In genomic region chr22:35343664-35344550, GRCh38 we compare ENCODE assay signal across 20 cellular contexts. TPM values are rescaled to one million over a fixed set of nuclear protein-coding genes. Genes with fewer than 3 reads are reported as not detected.
A peak's percentile ranks its signal among the peaks of the same experiment; 100 is the strongest.
DNase-seq lines count a peak whose midpoint lies in the region; ATAC-seq, FAIRE-seq and TF ChIP-seq lines count a peak whose summit lies in the region.
"Had no signal": no experiment of that assay in that cellular context is flagged by ENCODE, and none has a peak within 500 bp of the region (broad histone marks: within the 10 kb centered on the region; RNA-seq: fewer than 3 reads in every experiment).

No MANE protein-coding gene starts in this region.

- WGBS in mesenchymal stem cell = 97% methylated on average over 26 of the region's 26 CpGs
- 93% methylated on average over 25 of the region's 26 CpGs for WGBS in esophagus muscularis mucosa

- H2BK12ac ChIP-seq in mesenchymal stem cell (ENCODE audit: low read length in 2 of 2) = no peak overlapping the region

- H3K18ac ChIP-seq in mesenchymal stem cell (ENCODE audit: low read depth in 1 of 2, low read length in 2 of 2) = no peak overlapping the region

- H3K4ac ChIP-seq in mesenchymal stem cell (ENCODE audit: low read depth in 1 of 2, low read length in 2 of 2) = no peak overlapping the region

- no peaks in the 10 kb centered on the region for H3K27me3 Mint-ChIP-seq in CD4-positive, alpha-beta T cell
- no peaks in the 10 kb centered on the region for H3K27me3 Mint-ChIP-seq in astrocyte (ENCODE audit: low read depth, unreplicated experiment)

- H2BK5ac ChIP-seq in mesenchymal stem cell (ENCODE audit: low read depth, low read length, poor library complexity, severe bottlenecking) = no peak overlapping the region

- no peak overlapping the region for H4K8ac ChIP-seq in mesenchymal stem cell (ENCODE audit: low read length)

- no peaks in the 10 kb centered on the region for H3K4me1 Mint-ChIP-seq in CD4-positive, alpha-beta T cell (ENCODE audit: low read depth)
- H3K4me1 Mint-ChIP-seq in astrocyte (ENCODE audit: low read depth, unreplicated experiment) = no peaks in the 10 kb centered on the region

- no peak for TF ChIP-seq POLR2A in esophagus muscularis mucosa (IDR thresholded peaks at IDR 0.05; ENCODE audit: low read depth)

- no peak overlapping the region for H2BK15ac ChIP-seq in mesenchymal stem cell (ENCODE audit: low read depth, poor library complexity, severe bottlenecking)

- peaks cover 4% of the 10 kb centered on the region for H4K20me1 ChIP-seq in astrocyte (ENCODE audit: insufficient read depth, low read length)
- H4K20me1 ChIP-seq in Karpas-422 (ENCODE audit: insufficient read depth, low read depth, low read length) = no peaks in the 10 kb centered on the region

- TF ChIP-seq EP300 in esophagus muscularis mucosa (IDR thresholded peaks at IDR 0.05) = no peak

- no peak for ATAC-seq in CD4-positive, alpha-beta T cell (ENCODE audit: poor library complexity)
- ATAC-seq in GM18502 (IDR thresholded peaks at IDR 0.05; ENCODE audit: poor library complexity, unreplicated experiment) = no peak
- ATAC-seq: Right ventricle myocardium inferior had no signal

- H3K79me2 ChIP-seq in astrocyte (ENCODE audit: insufficient read depth, low read length) (no peaks in the 10 kb centered on the region), Karpas-422 (ENCODE audit: low read length) (no peaks in the 10 kb centered on the region)

- H3K9me2 ChIP-seq in Karpas-422 (replicated peaks; ENCODE audit: insufficient read depth, low read length) = no peaks in the 10 kb centered on the region

- POLR2A ChIA-PET in CD4-positive, alpha-beta T cell (lab: Charles Lee) = no interaction called here

- no peak overlapping the region for H3K4me3 Mint-ChIP-seq in CD4-positive, alpha-beta T cell
- H3K4me3 Mint-ChIP-seq in astrocyte (ENCODE audit: unreplicated experiment) = no peak overlapping the region
- H3K4me3 Mint-ChIP-seq: CD14-positive monocyte, HFFc6 had no signal

- intact Hi-C loops in CD4-positive, alpha-beta T cell (cut with DNase I, micrococcal nuclease) = no loop called here
- intact Hi-C loops in esophagus muscularis mucosa (cut with DNase I) = loop anchor here (10.0 kb wide), 1 partner anchor 71 kb away; no protein-coding TSS in a partner anchor

- H3K4me3 ChIP-seq in astrocyte (ENCODE audit: insufficient read depth, low read depth, low read length) (no peak overlapping the region), mesenchymal stem cell (ENCODE audit: insufficient read depth in 1 of 2, low read depth in 1 of 2, low read length in 2 of 2) (no peak overlapping the region), esophagus muscularis mucosa (no peak overlapping the region), Karpas-422 (ENCODE audit: low read length) (no peak overlapping the region)
- H3K4me3 ChIP-seq: SK-N-MC had no signal

- FAIRE-seq in HTR-8/SVneo (lab: Jason Lieb, UNC) = peak; percentile 97
- peak; percentile 80 for FAIRE-seq in astrocyte (lab: Jason Lieb, UNC)
- FAIRE-seq: RCC 7860 had no signal

- H3K23ac ChIP-seq in mesenchymal stem cell (ENCODE audit: low read length in 2 of 2) = no peak overlapping the region

- H3K9ac ChIP-seq in astrocyte (ENCODE audit: low read length) = no peak overlapping the region
- no peak overlapping the region for H3K9ac ChIP-seq in mesenchymal stem cell (ENCODE audit: low read length)
- no peak overlapping the region for H3K9ac ChIP-seq in Karpas-422 (ENCODE audit: low read length)

- H2AK5ac ChIP-seq in mesenchymal stem cell (ENCODE audit: low read length, severe bottlenecking) = no peak overlapping the region

- peak overlapping the region; percentile 33 for H3K27ac Mint-ChIP-seq in CD4-positive, alpha-beta T cell
- H3K27ac Mint-ChIP-seq in astrocyte (ENCODE audit: unreplicated experiment) = no peak overlapping the region
- H3K27ac Mint-ChIP-seq: HFFc6 had no signal

- no peaks in the 10 kb centered on the region for H3K79me1 ChIP-seq in mesenchymal stem cell (replicated peaks; ENCODE audit: low read length, poor library complexity, severe bottlenecking)

- H3K4me1 ChIP-seq in astrocyte (ENCODE audit: insufficient read depth, low read length) = no peaks in the 10 kb centered on the region
- peaks cover 16% of the 10 kb centered on the region for H3K4me1 ChIP-seq in mesenchymal stem cell (ENCODE audit: control insufficient read depth, insufficient read depth, low read depth, low read length)
- H3K4me1 ChIP-seq in esophagus muscularis mucosa = no peaks in the 10 kb centered on the region
- H3K4me1 ChIP-seq in Karpas-422 (ENCODE audit: low read length) = peaks cover 13% of the 10 kb centered on the region
- H3K4me1 ChIP-seq: Caco-2 had no signal

- H2AFZ ChIP-seq in astrocyte (ENCODE audit: low read depth, low read length) (no peak overlapping the region), mesenchymal stem cell (ENCODE audit: low read depth, low read length) (no peak overlapping the region), Karpas-422 (ENCODE audit: low read length) (no peak overlapping the region)

- DNase-seq in CD4-positive, alpha-beta T cell = no peak
- no peak for DNase-seq in HTR-8/SVneo (ENCODE audit: insufficient read length, low spot score)
- no peak for DNase-seq in astrocyte (ENCODE audit: low read depth)
- DNase-seq in mesenchymal stem cell = no peak
- DNase-seq in esophagus muscularis mucosa (ENCODE audit: extremely low spot score) = no peak
- DNase-seq in Karpas-422 = no peak
- no peak for DNase-seq in SIG-M5 treated with dmso at 0.1 percent for 504 hours (lab: John Stamatoyannopoulos, UW; ENCODE audit: unreplicated experiment)
- DNase-seq: Caco-2, GDM1, GOT3, HFFc6, NCI-H1092 treated with DMSO at 0.1 percent for 48 hours, NCI-H2081 treated with DMSO at 0.1 percent for 48 hours, NCI-H446 treated with DMSO at 0.1 percent for 48 hours, NCI-H69 had no signal

- peak overlapping the region; percentile 2 for H4K91ac ChIP-seq in mesenchymal stem cell (ENCODE audit: low read length)

- TF ChIP-seq CTCF in CD4-positive, alpha-beta T cell (IDR thresholded peaks at IDR 0.05) = no peak
- no peak for TF ChIP-seq CTCF in astrocyte (IDR thresholded peaks at IDR 0.05; ENCODE audit: insufficient read depth, low read depth, low read length)
- no peak for TF ChIP-seq CTCF in esophagus muscularis mucosa (IDR thresholded peaks at IDR 0.05)

- no peak overlapping the region for H3K4me2 ChIP-seq in astrocyte (ENCODE audit: low read length)
- H3K4me2 ChIP-seq in mesenchymal stem cell (ENCODE audit: low read length, poor library complexity, severe bottlenecking) = no peak overlapping the region
- H3K4me2 ChIP-seq in Karpas-422 (ENCODE audit: low read depth, low read length, poor library complexity, severe bottlenecking) = no peak overlapping the region

- H3K27ac ChIP-seq in CD4-positive, alpha-beta T cell (ENCODE audit: low read depth, low read length) = no peak overlapping the region
- H3K27ac ChIP-seq in astrocyte (ENCODE audit: low read depth, low read length) (no peak overlapping the region), mesenchymal stem cell (ENCODE audit: low read length, poor library complexity, severe bottlenecking) (no peak overlapping the region), esophagus muscularis mucosa (replicated peaks in 1 of 4) (no peak overlapping the region), Karpas-422 (ENCODE audit: low read length) (no peak overlapping the region)
- H3K27ac ChIP-seq: SK-N-MC had no signal

- CTCF ChIA-PET in CD4-positive, alpha-beta T cell (lab: Charles Lee) = no interaction called here

- H3K36me3 Mint-ChIP-seq in CD4-positive, alpha-beta T cell (ENCODE audit: low read depth) = peaks cover 25% of the 10 kb centered on the region
- peaks cover 15% of the 10 kb centered on the region for H3K36me3 Mint-ChIP-seq in astrocyte (ENCODE audit: low read depth, unreplicated experiment)

- peak overlapping the region in 1 of 2 experiments; percentile 15 for H3K14ac ChIP-seq in mesenchymal stem cell (ENCODE audit: low read length in 2 of 2)

- H3K36me3 ChIP-seq in astrocyte (ENCODE audit: insufficient read depth, low read length) (peaks cover 4% of the 10 kb centered on the region), mesenchymal stem cell (ENCODE audit: control insufficient read depth in 1 of 2, insufficient read depth in 2 of 2, low read depth in 1 of 2, low read length in 2 of 2) (peaks cover 83 to 88% of the 10 kb centered on the region in 2 experiments), esophagus muscularis mucosa (peaks cover 30 to 97% (median 93%) of the 10 kb centered on the region in 4 donors), Karpas-422 (ENCODE audit: insufficient read depth, low read length) (no peaks in the 10 kb centered on the region)

- no peaks in the 10 kb centered on the region for H3K9me3 Mint-ChIP-seq in CD4-positive, alpha-beta T cell
- no peaks in the 10 kb centered on the region for H3K9me3 Mint-ChIP-seq in astrocyte (ENCODE audit: unreplicated experiment)
- H3K9me3 Mint-ChIP-seq: CD14-positive monocyte, HFFc6 had no signal

- no peak overlapping the region for H2BK120ac ChIP-seq in mesenchymal stem cell (ENCODE audit: low read depth, low read length)

- no peaks in the 10 kb centered on the region for H3K27me3 ChIP-seq in CD4-positive, alpha-beta T cell (ENCODE audit: control insufficient read depth, insufficient read depth, low read length)
- H3K27me3 ChIP-seq in astrocyte (ENCODE audit: insufficient read depth, low read length) (no peaks in the 10 kb centered on the region), mesenchymal stem cell (ENCODE audit: control insufficient read depth in 1 of 2, insufficient read depth in 1 of 2, low read length in 2 of 2) (no peaks in the 10 kb centered on the region), esophagus muscularis mucosa (no peaks in the 10 kb centered on the region), Karpas-422 (ENCODE audit: low read length) (no peaks in the 10 kb centered on the region)

- no peaks in the 10 kb centered on the region for H3K9me3 ChIP-seq in CD4-positive, alpha-beta T cell (ENCODE audit: control insufficient read depth, low read length)
- H3K9me3 ChIP-seq in astrocyte (ENCODE audit: insufficient read depth, low read depth, low read length) (peaks cover 8% of the 10 kb centered on the region), mesenchymal stem cell (ENCODE audit: control insufficient read depth, low read length) (no peaks in the 10 kb centered on the region), esophagus muscularis mucosa (no peaks in the 10 kb centered on the region), Karpas-422 (ENCODE audit: low read length) (no peaks in the 10 kb centered on the region)
- H3K9me3 ChIP-seq: Caco-2 had no signal

RNA-seq across cellular contexts. Expression of gene HMOX1, which starts 37.0 kb away (rescaled TPM):
- total RNA-seq in CD4-positive, alpha-beta T cell = 1 to 10 TPM; 1.1 to 1.5 TPM
- total RNA-seq in astrocyte = 14.0 and 17.0 TPM in 2 replicates
- polyA plus RNA-seq in mesenchymal stem cell (2013, experiment 1 of 2) = 24.1 TPM
- polyA plus RNA-seq in mesenchymal stem cell (2013, experiment 2 of 2) = 24.2 TPM
- 100 to 1,000 TPM in 1 of 4 donors, 10 to 100 TPM in 2, 1 to 10 TPM in 1; 8.7 to 603 (median 13.0) TPM for total RNA-seq in esophagus muscularis mucosa
- total RNA-seq in Karpas-422 (2014; rRNA removed; shearing (Covaris generic); ENCODE audit: low replicate concordance) = 1.3 and 1.8 TPM in 2 replicates

RNA-seq across cellular contexts. Expression of gene TOM1, which starts 44.2 kb away (rescaled TPM):
- total RNA-seq in CD4-positive, alpha-beta T cell = 100 to 1,000 TPM; 211 to 219 TPM
- total RNA-seq in astrocyte = 27.3 and 29.6 TPM in 2 replicates
- polyA plus RNA-seq in mesenchymal stem cell (2013, experiment 1 of 2) = 48.3 TPM
- 46.7 TPM for polyA plus RNA-seq in mesenchymal stem cell (2013, experiment 2 of 2)
- total RNA-seq in esophagus muscularis mucosa = 10 to 100 TPM; 22.8 to 44.6 (median 35.8) TPM
- 8.3 and 21.7 TPM in 2 replicates for total RNA-seq in Karpas-422 (2014; rRNA removed; shearing (Covaris generic); ENCODE audit: low replicate concordance)

RNA-seq across cellular contexts. Expression of gene MCM5, which starts 56.0 kb away (rescaled TPM):
- 10 to 100 TPM; 21.6 to 22.6 TPM for total RNA-seq in CD4-positive, alpha-beta T cell
- total RNA-seq in astrocyte = 12.6 and 12.8 TPM in 2 replicates
- polyA plus RNA-seq in mesenchymal stem cell (2013, experiment 1 of 2) = 6.9 TPM
- 7.5 TPM for polyA plus RNA-seq in mesenchymal stem cell (2013, experiment 2 of 2)
- 10 to 100 TPM in 3 of 4 donors, 1 to 10 TPM in 1; 9.1 to 22.2 (median 16.4) TPM for total RNA-seq in esophagus muscularis mucosa
- 83.7 and 97.4 TPM in 2 replicates for total RNA-seq in Karpas-422 (2014; rRNA removed; shearing (Covaris generic); ENCODE audit: low replicate concordance)
